11 cellular contexts compared by ENCODE assay signal in the genomic region with DNA sequence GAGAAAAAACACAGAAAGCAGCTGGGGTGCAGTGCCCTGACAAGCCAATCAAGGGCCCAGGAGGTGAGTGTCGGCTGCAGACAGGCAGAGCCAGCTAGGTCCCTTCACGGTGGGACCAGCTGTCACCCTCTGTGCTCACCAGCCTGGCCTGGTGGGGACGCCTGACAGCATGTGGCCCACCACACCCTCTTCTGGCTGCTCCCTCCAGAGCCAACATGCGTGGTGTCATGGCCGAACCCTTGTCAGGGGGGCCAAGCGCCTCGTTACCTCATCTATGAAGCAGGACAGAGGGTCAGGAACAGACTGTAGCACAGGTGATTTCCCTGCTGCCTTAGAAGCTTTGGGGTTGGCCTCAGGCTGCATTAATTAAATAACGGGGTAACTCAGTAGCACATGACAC. TPM values are rescaled to one million over a fixed set of nuclear protein-coding genes. Genes with fewer than 3 reads are reported as not detected.
DNase-seq lines count a peak whose midpoint lies in the region; ATAC-seq, FAIRE-seq and TF ChIP-seq lines count a peak whose summit lies in the region.
"Had no signal": no experiment of that assay in that cellular context is flagged by ENCODE, and none has a peak within 500 bp of the region (broad histone marks: within the 10 kb centered on the region; RNA-seq: fewer than 3 reads in every experiment).

No MANE protein-coding gene starts in this region.

- H3K36me3 Mint-ChIP-seq in T-helper 2 cell treated with Interferon-gamma antibody and Interleukin-4, amounts not matched to agents 5 μg/mL and 100 μg/mL, for 36 hours (ENCODE audit: low read depth), result peaks cover 6% of the 10 kb centered on the region
- H3K36me3 Mint-ChIP-seq in activated CD4-positive, alpha-beta memory T cell treated with anti-CD3 and anti-CD28 coated beads for 36 hours, result no peaks in the 10 kb centered on the region

- TF ChIP-seq CTCF in kidney (IDR thresholded peaks at IDR 0.05; ENCODE audit: borderline replicate concordance, extremely low read depth, insufficient read depth) (no peak), stomach (IDR thresholded peaks at IDR 0.05) (no peak)

- peaks cover 52% of the 10 kb centered on the region for H3K4me1 Mint-ChIP-seq in T-helper 2 cell treated with Interferon-gamma antibody and Interleukin-4, amounts not matched to agents 5 μg/mL and 100 μg/mL, for 36 hours (ENCODE audit: low read depth)
- peaks cover 91% of the 10 kb centered on the region for H3K4me1 Mint-ChIP-seq in activated CD4-positive, alpha-beta memory T cell treated with anti-CD3 and anti-CD28 coated beads for 36 hours (ENCODE audit: low read depth)

- peak overlapping the region; percentile 90 to 95 for H3K27ac ChIP-seq in kidney (ENCODE audit: low read depth in 2 of 2, low read length in 2 of 2)
- peak overlapping the region; percentile 25 to 92 (median 81) for H3K27ac ChIP-seq in stomach

- peak overlapping the region; percentile 65 for H3K27ac Mint-ChIP-seq in T-helper 2 cell treated with Interferon-gamma antibody and Interleukin-4, amounts not matched to agents 5 μg/mL and 100 μg/mL, for 36 hours
- peak overlapping the region; percentile 96 for H3K27ac Mint-ChIP-seq in activated CD4-positive, alpha-beta memory T cell treated with anti-CD3 and anti-CD28 coated beads for 36 hours
- H3K27ac Mint-ChIP-seq: type B pancreatic cell had no signal

- no peaks in the 10 kb centered on the region for H3K27me3 ChIP-seq in stomach

- H3K9me3 ChIP-seq in kidney (ENCODE audit: control insufficient read depth in 1 of 2, low read length in 2 of 2) (no peaks in the 10 kb centered on the region), stomach (no peaks in the 10 kb centered on the region)

- TF ChIP-seq EP300 in stomach (IDR thresholded peaks at IDR 0.05), result no peak

- no peak overlapping the region for H3K9ac ChIP-seq in kidney (ENCODE audit: low read length in 2 of 2)

- WGBS in stomach, 5 donors, result 71 to 88% (median 85%) methylated on average over 3 to 8 of the region's 8 CpGs

- H3K4me3 Mint-ChIP-seq in T-helper 2 cell treated with Interferon-gamma antibody and Interleukin-4, amounts not matched to agents 5 μg/mL and 100 μg/mL, for 36 hours, result no peak overlapping the region
- no peak overlapping the region for H3K4me3 Mint-ChIP-seq in activated CD4-positive, alpha-beta memory T cell treated with anti-CD3 and anti-CD28 coated beads for 36 hours
- H3K4me3 Mint-ChIP-seq: type B pancreatic cell had no signal

- no peak for TF ChIP-seq POLR2A in stomach (IDR thresholded peaks at IDR 0.05)

- no peak for DNase-seq in T-helper 2 cell treated with Interferon-gamma antibody and Interleukin-4, amounts not matched to agents 5 μg/mL and 100 μg/mL, for 36 hours (ENCODE audit: low spot score)
- DNase-seq in T-helper 2 cell, result no peak
- no peak for DNase-seq in activated CD4-positive, alpha-beta memory T cell treated with anti-CD3 and anti-CD28 coated beads for 36 hours
- no peak for DNase-seq in kidney
- no peak for DNase-seq in stomach
- no peak for DNase-seq in SW 1271 (lab: John Stamatoyannopoulos, UW)
- DNase-seq: NCI-H1417 treated with DMSO at 0.1 percent for 48 hours, SIG-M5 had no signal

- FAIRE-seq in kidney (lab: Jason Lieb, UNC), result no peak

- H3K36me3 ChIP-seq in kidney (ENCODE audit: control insufficient read depth in 1 of 2, insufficient read depth in 2 of 2, low read length in 2 of 2) (no peaks in the 10 kb centered on the region), stomach (peaks cover 0 to 1% (median 0%) of the 10 kb centered on the region in 4 donors)

- H3K9me3 Mint-ChIP-seq in T-helper 2 cell treated with Interferon-gamma antibody and Interleukin-4, amounts not matched to agents 5 μg/mL and 100 μg/mL, for 36 hours, result no peaks in the 10 kb centered on the region
- H3K9me3 Mint-ChIP-seq in activated CD4-positive, alpha-beta memory T cell treated with anti-CD3 and anti-CD28 coated beads for 36 hours, result no peaks in the 10 kb centered on the region
- H3K9me3 Mint-ChIP-seq: type B pancreatic cell had no signal

- ATAC-seq in GM18502 (IDR thresholded peaks at IDR 0.05; ENCODE audit: poor library complexity, unreplicated experiment) (no peak), HG03097 (IDR thresholded peaks at IDR 0.05; ENCODE audit: low FRiP score, unreplicated experiment) (no peak)

- no peaks in the 10 kb centered on the region for H3K27me3 Mint-ChIP-seq in T-helper 2 cell treated with Interferon-gamma antibody and Interleukin-4, amounts not matched to agents 5 μg/mL and 100 μg/mL, for 36 hours (ENCODE audit: low read depth)
- no peaks in the 10 kb centered on the region for H3K27me3 Mint-ChIP-seq in activated CD4-positive, alpha-beta memory T cell treated with anti-CD3 and anti-CD28 coated beads for 36 hours
- H3K27me3 Mint-ChIP-seq: type B pancreatic cell had no signal

- H3K4me1 ChIP-seq in kidney (ENCODE audit: control insufficient read depth in 1 of 2, insufficient read depth in 1 of 2, low read depth in 1 of 2, low read length in 2 of 2) (peaks cover 26 to 47% of the 10 kb centered on the region in 2 donors), stomach (peaks cover 54 to 92% (median 85%) of the 10 kb centered on the region in 4 donors)

- intact Hi-C loops in activated CD4-positive, alpha-beta memory T cell treated with anti-CD3 and anti-CD28 coated beads for 36 hours (cut with micrococcal nuclease), result loop anchor here (2.0 to 10.0 kb wide), 3 partner anchors 45 to 367 kb away; partner anchors contain the start of gene ELL
- intact Hi-C loops in kidney (cut with DNase I) (no loop called here), stomach (cut with DNase I; ENCODE audit: low total_unique reads) (no loop called here)

- POLR2A ChIA-PET in activated CD4-positive, alpha-beta memory T cell treated with anti-CD3 and anti-CD28 coated beads for 36 hours (lab: Charles Lee), result interaction anchor here (1.2 to 1.9 kb wide), 4 partner anchors 19 to 354 kb away, joined by 3 to 7 read pairs (median 4); partner anchors contain the start of gene UPF1

- H3K4me3 ChIP-seq in kidney (ENCODE audit: low read length in 2 of 2), result no peak overlapping the region
- no peak overlapping the region for H3K4me3 ChIP-seq in stomach

- CTCF ChIA-PET in activated CD4-positive, alpha-beta memory T cell treated with anti-CD3 and anti-CD28 coated beads for 36 hours (lab: Charles Lee), result interaction anchor here (0.5 to 2.2 kb wide), 7 partner anchors 9 to 111 kb away, joined by 3 to 10 read pairs (median 5); partner anchors contain the start of genes KXD1 and REX1BD

RNA-seq across cellular contexts. Expression of gene ISYNA1, which starts 40.0 kb away (rescaled TPM):
- total RNA-seq in activated CD4-positive, alpha-beta memory T cell treated with anti-CD3 and anti-CD28 coated beads for 36 hours, result 10 to 100 TPM; 19.3 to 20.0 TPM
- total RNA-seq in kidney (68.6 TPM), stomach (10 to 100 TPM in 4 of 5 donors, 1 to 10 TPM in 1; 7.8 to 47.3 (median 15.8) TPM)
- polyA plus RNA-seq in kidney (ENCODE audit: insufficient read depth, low read depth, low replicate concordance) (101 TPM), stomach (10 to 100 TPM in 2 of 3 donors, 1 to 10 TPM in 1; 9.5 to 39.7 (median 15.0) TPM)

RNA-seq across cellular contexts. Expression of gene ELL, which starts 43.9 kb away (rescaled TPM):
- 10 to 100 TPM; 24.7 to 29.7 TPM for total RNA-seq in activated CD4-positive, alpha-beta memory T cell treated with anti-CD3 and anti-CD28 coated beads for 36 hours
- total RNA-seq in kidney (25.2 TPM), stomach (10 to 100 TPM in 3 of 5 donors, 1 to 10 TPM in 2; 8.0 to 88.7 (median 13.5) TPM)
- polyA plus RNA-seq in kidney (ENCODE audit: insufficient read depth, low read depth, low replicate concordance) (5.7 TPM), stomach (10 to 100 TPM in 1 of 3 donors, 1 to 10 TPM in 2; 4.1 to 12.7 (median 8.1) TPM)

RNA-seq across cellular contexts. Expression of gene SSBP4, which starts 58.8 kb away (rescaled TPM):
- 100 to 1,000 TPM in 1 of 2 experiments, 10 to 100 TPM in 1; 97.9 to 102 TPM for total RNA-seq in activated CD4-positive, alpha-beta memory T cell treated with anti-CD3 and anti-CD28 coated beads for 36 hours
- total RNA-seq in kidney (64.9 TPM), stomach (100 to 1,000 TPM in 1 of 5 donors, 10 to 100 TPM in 4; 22.8 to 253 (median 39.7) TPM)
- polyA plus RNA-seq in kidney (ENCODE audit: insufficient read depth, low read depth, low replicate concordance) (74.9 TPM), stomach (10 to 100 TPM; 49.9 to 77.6 (median 54.4) TPM)
